1 cellular context compared by ENCODE assay signal in the genomic region with DNA sequence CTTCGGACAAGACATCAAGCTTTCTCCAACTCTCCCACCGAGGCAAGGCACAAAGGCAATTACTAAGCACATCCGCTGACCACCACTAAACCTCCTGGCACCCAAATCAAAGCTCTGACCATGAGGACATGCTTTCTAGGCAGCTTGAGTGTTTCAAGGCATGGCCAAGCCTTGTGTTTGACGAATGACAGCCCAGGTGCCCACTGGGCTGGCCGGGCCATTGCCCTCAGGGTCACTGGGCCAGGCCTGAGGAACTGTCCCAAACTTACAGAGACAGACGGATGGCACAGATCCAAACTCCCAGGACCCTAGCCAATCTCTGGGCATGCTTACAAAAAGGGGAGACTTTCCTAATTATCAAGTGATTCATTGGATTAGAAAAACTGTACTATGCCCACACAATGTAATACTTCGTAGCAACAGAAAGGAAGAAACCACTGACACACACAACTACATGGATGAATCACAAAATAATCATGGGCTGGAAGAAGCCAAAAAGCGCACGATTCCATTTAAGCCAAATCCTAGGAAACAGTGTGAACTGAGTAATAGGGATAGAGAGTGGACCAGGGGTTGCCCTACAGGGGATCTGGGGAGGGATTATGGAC.
TF ChIP-seq lines count a peak whose summit lies in the region.

No MANE protein-coding gene starts in this region.

TF ChIP-seq in A549, 52 proteins besides CTCF, POLR2A, EP300 and RAD21 (continued from another document):
- TF ChIP-seq USF2 (IDR thresholded peaks at IDR 0.05) (no peak), RNF2 (IDR thresholded peaks at IDR 0.05; ENCODE audit: borderline replicate concordance, low read depth) (no peak), NFE2L2 (conservative IDR thresholded peaks at IDR 0.05; ENCODE audit: low read length) (no peak)
- TF ChIP-seq, protein P1, sequence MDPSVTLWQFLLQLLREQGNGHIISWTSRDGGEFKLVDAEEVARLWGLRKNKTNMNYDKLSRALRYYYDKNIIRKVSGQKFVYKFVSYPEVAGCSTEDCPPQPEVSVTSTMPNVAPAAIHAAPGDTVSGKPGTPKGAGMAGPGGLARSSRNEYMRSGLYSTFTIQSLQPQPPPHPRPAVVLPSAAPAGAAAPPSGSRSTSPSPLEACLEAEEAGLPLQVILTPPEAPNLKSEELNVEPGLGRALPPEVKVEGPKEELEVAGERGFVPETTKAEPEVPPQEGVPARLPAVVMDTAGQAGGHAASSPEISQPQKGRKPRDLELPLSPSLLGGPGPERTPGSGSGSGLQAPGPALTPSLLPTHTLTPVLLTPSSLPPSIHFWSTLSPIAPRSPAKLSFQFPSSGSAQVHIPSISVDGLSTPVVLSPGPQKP (IDR thresholded peaks at IDR 0.05; ENCODE audit: low read depth, low read length): no peak
